Comparison of ENCODE assay signal across 8 cellular contexts in genomic region chr19:33819496-33819874, GRCh38. TPM values are rescaled to one million over a fixed set of nuclear protein-coding genes. Genes with fewer than 3 reads are reported as not detected.
A peak's percentile ranks its signal among the peaks of the same experiment; 100 is the strongest.
DNase-seq lines count a peak whose midpoint lies in the region; ATAC-seq and TF ChIP-seq lines count a peak whose summit lies in the region.

No MANE protein-coding gene starts in this region.

- H3K4me1 ChIP-seq in foreskin keratinocyte (peaks cover 23% of the 10 kb centered on the region), rectal smooth muscle tissue (ENCODE audit: control insufficient read depth, insufficient read depth, low read length) (no peaks in the 10 kb centered on the region)

- H3K4me3 ChIP-seq in rectal smooth muscle tissue (ENCODE audit: low read length) = peak overlapping the region; percentile 58

- ATAC-seq in T-helper 17 cell = no peak
- ATAC-seq in foreskin keratinocyte = no peak
- ATAC-seq in HG02759 (IDR thresholded peaks at IDR 0.05; ENCODE audit: unreplicated experiment) = no peak
- no peak for ATAC-seq in GM21737 (IDR thresholded peaks at IDR 0.05; ENCODE audit: unreplicated experiment)
- ATAC-seq in HG02840 (IDR thresholded peaks at IDR 0.05; ENCODE audit: low FRiP score, unreplicated experiment) = no peak

- H3K4me3 Mint-ChIP-seq in T-helper 17 cell = peak overlapping the region; percentile 84

- DNase-seq in GM03348 (ENCODE audit: low spot score) (peak; percentile 1), T-helper 17 cell (no peak), foreskin keratinocyte (no peak), islet precursor cell (no peak)

- H3K27ac Mint-ChIP-seq in T-helper 17 cell = peak overlapping the region; percentile 47

- no peaks in the 10 kb centered on the region for H3K27me3 ChIP-seq in foreskin keratinocyte
- H3K27me3 ChIP-seq in rectal smooth muscle tissue (ENCODE audit: control insufficient read depth, insufficient read depth, low read length) = no peaks in the 10 kb centered on the region

- no peak overlapping the region for H3K9ac ChIP-seq in rectal smooth muscle tissue (ENCODE audit: low read length)

- H3K36me3 Mint-ChIP-seq in T-helper 17 cell (ENCODE audit: low read depth) = no peaks in the 10 kb centered on the region

- H3K27ac ChIP-seq in foreskin keratinocyte (peak overlapping the region; percentile 68), rectal smooth muscle tissue (ENCODE audit: low read depth, low read length) (no peak overlapping the region)

- peaks cover 17% of the 10 kb centered on the region for H3K4me1 Mint-ChIP-seq in T-helper 17 cell

- H3K9me3 ChIP-seq in T-helper 17 cell (ENCODE audit: control insufficient read depth, low read length, poor library complexity, severe bottlenecking) = no peaks in the 10 kb centered on the region

- TF ChIP-seq CTCF in foreskin keratinocyte (conservative IDR thresholded peaks at IDR 0.05) = no peak

- no peaks in the 10 kb centered on the region for H3K36me3 ChIP-seq in rectal smooth muscle tissue (ENCODE audit: control insufficient read depth, insufficient read depth, low read length)

- no peaks in the 10 kb centered on the region for H3K27me3 Mint-ChIP-seq in T-helper 17 cell

RNA-seq across cellular contexts. Expression of gene KCTD15, which starts 22.8 kb away (rescaled TPM):
- total RNA-seq in T-helper 17 cell (10 to 100 TPM; 13.8 to 15.1 TPM), foreskin keratinocyte (19.5 and 27.6 TPM in 2 replicates)
- 14.8 and 19.0 TPM in 2 replicates for polyA plus RNA-seq in foreskin keratinocyte
